7 cellular contexts compared by ENCODE assay signal in the genomic region with DNA sequence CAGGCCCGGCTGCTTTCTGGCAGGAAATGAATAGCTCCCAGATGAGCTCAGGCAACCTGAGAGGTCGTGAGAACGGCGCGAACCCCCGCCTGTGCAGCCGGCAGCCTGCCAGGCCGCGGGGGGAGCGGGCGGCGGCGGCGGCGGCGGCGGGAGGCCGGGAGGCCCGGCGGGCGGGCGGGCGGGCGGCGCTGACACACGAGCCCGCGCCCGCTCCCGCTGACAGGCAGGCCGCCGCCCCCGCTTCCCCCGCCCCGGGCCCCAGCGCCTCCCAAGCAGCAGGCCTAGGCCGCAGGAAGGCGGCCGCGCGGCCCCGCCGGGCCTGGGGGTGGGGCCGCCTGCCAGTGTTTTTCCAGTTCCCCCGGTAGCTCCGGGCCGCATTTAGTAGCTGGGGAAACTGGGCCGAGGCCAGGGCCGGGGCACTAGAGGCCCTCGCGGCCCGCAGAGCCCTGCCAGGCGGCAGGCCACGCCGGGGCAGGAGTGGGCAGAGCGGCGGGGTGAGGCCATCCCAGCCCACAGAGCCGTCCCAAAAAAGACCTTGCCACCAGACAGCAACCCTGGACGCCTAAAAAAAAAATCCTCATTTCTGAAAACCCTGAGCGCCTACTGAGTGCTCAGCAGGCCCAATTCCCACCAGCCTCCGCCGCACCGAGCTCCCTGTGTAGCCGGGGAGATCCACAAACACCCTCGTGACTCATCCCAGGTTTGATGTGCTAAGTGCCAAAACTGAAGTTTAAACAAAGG. TPM values are rescaled to one million over a fixed set of nuclear protein-coding genes. Genes with fewer than 3 reads are reported as not detected.
A peak's percentile ranks its signal among the peaks of the same experiment; 100 is the strongest.
DNase-seq lines count a peak whose midpoint lies in the region; ATAC-seq and TF ChIP-seq lines count a peak whose summit lies in the region.

No MANE protein-coding gene starts in this region.

- H3K36me3 ChIP-seq in left lung: no peaks in the 10 kb centered on the region

- H3K27me3 Mint-ChIP-seq in activated CD4-positive, alpha-beta T cell treated with anti-CD3 and anti-CD28 coated beads, Interleukin-2, amount 10 ng/mL, durations not matched to agents 7 days and 5 days: peaks cover 46% of the 10 kb centered on the region
- H3K27me3 Mint-ChIP-seq in dendritic cell treated with granulocyte-macrophage colony-stimulating factor and Interleukin-4, amounts not matched to agents 40 ng/mL and 50 ng/mL, for 4 days: peaks cover 80% of the 10 kb centered on the region

- H3K27ac Mint-ChIP-seq in activated CD4-positive, alpha-beta T cell treated with anti-CD3 and anti-CD28 coated beads, Interleukin-2, amount 10 ng/mL, durations not matched to agents 7 days and 5 days: peak overlapping the region; percentile 79
- no peak overlapping the region for H3K27ac Mint-ChIP-seq in dendritic cell treated with granulocyte-macrophage colony-stimulating factor and Interleukin-4, amounts not matched to agents 40 ng/mL and 50 ng/mL, for 4 days

- ATAC-seq in GM18502 (IDR thresholded peaks at IDR 0.05; ENCODE audit: poor library complexity, unreplicated experiment) (peak; percentile 43), HG02885 (IDR thresholded peaks at IDR 0.05; ENCODE audit: poor library complexity, unreplicated experiment) (peak; percentile 50), left lung (peak; percentile 82)

- H3K9me3 Mint-ChIP-seq in activated CD4-positive, alpha-beta T cell treated with anti-CD3 and anti-CD28 coated beads, Interleukin-2, amount 10 ng/mL, durations not matched to agents 7 days and 5 days: no peaks in the 10 kb centered on the region
- no peaks in the 10 kb centered on the region for H3K9me3 Mint-ChIP-seq in dendritic cell treated with granulocyte-macrophage colony-stimulating factor and Interleukin-4, amounts not matched to agents 40 ng/mL and 50 ng/mL, for 4 days

- H3K4me1 Mint-ChIP-seq in activated CD4-positive, alpha-beta T cell treated with anti-CD3 and anti-CD28 coated beads, Interleukin-2, amount 10 ng/mL, durations not matched to agents 7 days and 5 days: peaks cover 36% of the 10 kb centered on the region
- H3K4me1 Mint-ChIP-seq in dendritic cell treated with granulocyte-macrophage colony-stimulating factor and Interleukin-4, amounts not matched to agents 40 ng/mL and 50 ng/mL, for 4 days (ENCODE audit: low read depth): peaks cover 24% of the 10 kb centered on the region

- no peak for TF ChIP-seq CTCF in left lung (IDR thresholded peaks at IDR 0.05)

- peak overlapping the region; percentile 30 for H3K4me3 Mint-ChIP-seq in activated CD4-positive, alpha-beta T cell treated with anti-CD3 and anti-CD28 coated beads, Interleukin-2, amount 10 ng/mL, durations not matched to agents 7 days and 5 days
- peak overlapping the region; percentile 57 for H3K4me3 Mint-ChIP-seq in dendritic cell treated with granulocyte-macrophage colony-stimulating factor and Interleukin-4, amounts not matched to agents 40 ng/mL and 50 ng/mL, for 4 days

- intact Hi-C loops in dendritic cell treated with granulocyte-macrophage colony-stimulating factor and Interleukin-4, amounts not matched to agents 40 ng/mL and 50 ng/mL, for 4 days (cut with micrococcal nuclease): loop anchor here (10.0 kb wide), 1 partner anchor 173 kb away; no protein-coding TSS in a partner anchor
- intact Hi-C loops in left lung (cut with DNase I): no loop called here

- peaks cover 5% of the 10 kb centered on the region for H3K36me3 Mint-ChIP-seq in activated CD4-positive, alpha-beta T cell treated with anti-CD3 and anti-CD28 coated beads, Interleukin-2, amount 10 ng/mL, durations not matched to agents 7 days and 5 days (ENCODE audit: low read depth)
- no peaks in the 10 kb centered on the region for H3K36me3 Mint-ChIP-seq in dendritic cell treated with granulocyte-macrophage colony-stimulating factor and Interleukin-4, amounts not matched to agents 40 ng/mL and 50 ng/mL, for 4 days (ENCODE audit: low read depth)

- CTCF ChIA-PET in activated CD4-positive, alpha-beta T cell treated with anti-CD3 and anti-CD28 coated beads, Interleukin-2, amount 10 ng/mL, durations not matched to agents 7 days and 5 days (lab: Charles Lee): interaction anchor here (0.6 to 1.8 kb wide), 8 partner anchors 29 to 1270 kb away, joined by 3 to 7 read pairs (median 3); no protein-coding TSS in a partner anchor

- peaks cover 34 to 59% of the 10 kb centered on the region in 2 donors for H3K4me1 ChIP-seq in left lung

- no peaks in the 10 kb centered on the region for H3K9me3 ChIP-seq in left lung

- H3K4me3 ChIP-seq in left lung: peak overlapping the region in 1 of 2 donors; percentile 45

- H3K27ac ChIP-seq in left lung: peak overlapping the region; percentile 89 to 91

- H3K27me3 ChIP-seq in left lung: peaks cover 0 to 73% of the 10 kb centered on the region in 2 donors

- POLR2A ChIA-PET in activated CD4-positive, alpha-beta T cell treated with anti-CD3 and anti-CD28 coated beads, Interleukin-2, amount 10 ng/mL, durations not matched to agents 7 days and 5 days (lab: Charles Lee): interaction anchor here (0.6 to 1.8 kb wide), 4 partner anchors 72 to 360 kb away, joined by 3 to 8 read pairs (median 4); no protein-coding TSS in a partner anchor

- peak; percentile 99 for DNase-seq in NCI-H2196 (lab: John Stamatoyannopoulos, UW; ENCODE audit: unreplicated experiment)
- DNase-seq in activated CD4-positive, alpha-beta T cell treated with anti-CD3 and anti-CD28 coated beads, Interleukin-2, amount 10 ng/mL, durations not matched to agents 7 days and 5 days: peak; percentile 56
- peak; percentile 89 to 97 for DNase-seq in left lung
- peak; percentile 70 to 84 for DNase-seq in stimulated activated CD4-positive, alpha-beta T cell treated with anti-CD3 and anti-CD28 coated beads, Interleukin-2, amount 100 ng/mL, for 24 hours

RNA-seq across cellular contexts. Expression of a gene that starts 5.6 kb away (rescaled TPM):
- total RNA-seq in activated CD4-positive, alpha-beta T cell treated with anti-CD3 and anti-CD28 coated beads, Interleukin-2, amount 10 ng/mL, durations not matched to agents 7 days and 5 days: 1 to 10 TPM; 2.4 to 2.7 TPM
- total RNA-seq in left lung: 10 to 100 TPM; 18.1 to 21.8 TPM

Comparison
In these comparisons a context has a peak if more than half of its experiments do, and no peak if none do; other contexts are left out.
1. RNA of a gene that starts 5.6 kb away (total RNA-seq): 18.1 to 21.8 TPM in left lung; 2.4 to 2.7 TPM in activated CD4-positive, alpha-beta T cell treated with anti-CD3 and anti-CD28 coated beads, Interleukin-2, amount 10 ng/mL, durations not matched to agents 7 days and 5 days; every median in the first group is over 4 times any median in the second.
2. Peak in every context shown above with its lines, with median percentiles within 50 percentile points of each other: ATAC-seq and DNase-seq.